Comparison of ENCODE assay signal across 1 cellular context in genomic region chr11:6473481-6474422, GRCh38.
A peak's percentile ranks its signal among the peaks of the same experiment; 100 is the strongest.
TF ChIP-seq lines count a peak whose summit lies in the region.

Gene TRIM3, minus strand, starts transcription at chr11:6473941. Its CDS starts 8,246 bp downstream, at chr11:6465695.

TF ChIP-seq in HEK293, 187 proteins besides CTCF, POLR2A, EP300 and RAD21 (continued from another document):
- peak; percentile 37; the same call in 1 of the 2 replicates for TF ChIP-seq PRDM4 (tag by site-specific recombination; IDR thresholded peaks at IDR 0.05)
- 0 out of 2 replicates have a peak, but pooled peaks have one; percentile 15 for TF ChIP-seq SP2 (tag by site-specific recombination; IDR thresholded peaks at IDR 0.05)
- TF ChIP-seq ZNF571 (tag by site-specific recombination; IDR thresholded peaks at IDR 0.05) = no peak
- peak; percentile 76 for TF ChIP-seq PRDM10 (tag by site-specific recombination; IDR thresholded peaks at IDR 0.05)
- no peak for TF ChIP-seq ZNF423 (tag by site-specific recombination; IDR thresholded peaks at IDR 0.05)
- TF ChIP-seq ZBTB26 (tag by site-specific recombination; optimal IDR thresholded peaks at IDR 0.05) = peak; percentile 47
- TF ChIP-seq ZNF792 (tag by site-specific recombination; IDR thresholded peaks at IDR 0.05) = no peak
- 0 out of 2 replicates have a peak, but pooled peaks have one; percentile 19 for TF ChIP-seq ZBTB8A (tag by site-specific recombination; IDR thresholded peaks at IDR 0.05)
- TF ChIP-seq ZNF843 (tag by site-specific recombination; IDR thresholded peaks at IDR 0.05) = no peak
- peak; percentile 87 for TF ChIP-seq EGR2 (tag by site-specific recombination; IDR thresholded peaks at IDR 0.05; ENCODE audit: low read depth)
- no peak for TF ChIP-seq ZNF449 (tag by site-specific recombination; IDR thresholded peaks at IDR 0.05)
- no peak for TF ChIP-seq ZSCAN23 (tag by site-specific recombination; IDR thresholded peaks at IDR 0.05)
- no peak for TF ChIP-seq SP7 (tag by site-specific recombination; IDR thresholded peaks at IDR 0.05)
- TF ChIP-seq ZSCAN16 (tag by site-specific recombination; IDR thresholded peaks at IDR 0.05) = no peak
- peak; percentile 52 for TF ChIP-seq ZNF335 (tag by site-specific recombination; conservative IDR thresholded peaks at IDR 0.05)
- TF ChIP-seq SCRT2 (tag by site-specific recombination; IDR thresholded peaks at IDR 0.05) = no peak
- TF ChIP-seq BCL11B (tag by site-specific recombination; IDR thresholded peaks at IDR 0.05; ENCODE audit: low read depth) = no peak; the same call in 1 of the 2 replicates
- TF ChIP-seq ZNF513 (tag by site-specific recombination; IDR thresholded peaks at IDR 0.05) = no peak
- peak; percentile 82 for TF ChIP-seq ZNF600 (tag by site-specific recombination; IDR thresholded peaks at IDR 0.05)
- no peak for TF ChIP-seq ZNF768 (tag by site-specific recombination; IDR thresholded peaks at IDR 0.05)
- no peak for TF ChIP-seq ATF2 (tag by site-specific recombination; IDR thresholded peaks at IDR 0.05; ENCODE audit: low read depth)
- TF ChIP-seq ZNF121 (tag by site-specific recombination; IDR thresholded peaks at IDR 0.05) = no peak
- no peak for TF ChIP-seq ZNF530 (tag by site-specific recombination; IDR thresholded peaks at IDR 0.05; ENCODE audit: low read depth)
- no peak for TF ChIP-seq ZNF133 (tag by site-specific recombination; IDR thresholded peaks at IDR 0.05)
- TF ChIP-seq GLI2 (tag by site-specific recombination; IDR thresholded peaks at IDR 0.05; ENCODE audit: borderline replicate concordance, low read depth) = no peak
- no peak for TF ChIP-seq ZNF561 (tag by site-specific recombination; IDR thresholded peaks at IDR 0.05; ENCODE audit: borderline replicate concordance)
- TF ChIP-seq ZNF221 (tag by site-specific recombination; IDR thresholded peaks at IDR 0.05; ENCODE audit: borderline replicate concordance) = no peak
- no peak for TF ChIP-seq ZNF704 (tag by site-specific recombination; IDR thresholded peaks at IDR 0.05)
- TF ChIP-seq ZNF629 (tag by site-specific recombination; IDR thresholded peaks at IDR 0.05) = no peak
- TF ChIP-seq KLF10 (tag by site-specific recombination; IDR thresholded peaks at IDR 0.05) = 0 out of 2 replicates have a peak, but pooled peaks have one; percentile 17
- TF ChIP-seq GLIS2 (tag by site-specific recombination; IDR thresholded peaks at IDR 0.05) = peak; percentile 80
- 0 out of 2 replicates have a peak, but pooled peaks have one; percentile 14 for TF ChIP-seq KLF1 (tag by site-specific recombination; IDR thresholded peaks at IDR 0.05)
- TF ChIP-seq ZSCAN18 (tag by site-specific recombination; IDR thresholded peaks at IDR 0.05) = no peak
- no peak for TF ChIP-seq ZNF623 (tag by site-specific recombination; IDR thresholded peaks at IDR 0.05)
- TF ChIP-seq ZFHX2 (tag by site-specific recombination; conservative IDR thresholded peaks at IDR 0.05) = peak; percentile 89
- no peak for TF ChIP-seq ZNF302 (tag by site-specific recombination; IDR thresholded peaks at IDR 0.05; ENCODE audit: low read depth)
- no peak for TF ChIP-seq ZNF16 (tag by site-specific recombination; IDR thresholded peaks at IDR 0.05; ENCODE audit: low read depth)
- TF ChIP-seq ZNF692 (tag by site-specific recombination; IDR thresholded peaks at IDR 0.05) = no peak
- no peak for TF ChIP-seq ZNF670 (tag by site-specific recombination; IDR thresholded peaks at IDR 0.05; ENCODE audit: low read depth)
- TF ChIP-seq GLIS1 (tag by site-specific recombination; IDR thresholded peaks at IDR 0.05) = peak; percentile 35; the same call in 1 of the 2 replicates
- no peak for TF ChIP-seq ZNF155 (tag by site-specific recombination; IDR thresholded peaks at IDR 0.05)
- no peak for TF ChIP-seq ZNF549 (tag by site-specific recombination; IDR thresholded peaks at IDR 0.05)
- TF ChIP-seq ZBTB1 (tag by site-specific recombination; IDR thresholded peaks at IDR 0.05) = no peak
- TF ChIP-seq ZBTB17 (tag by site-specific recombination; IDR thresholded peaks at IDR 0.05) = peak; percentile 72; the same call in 1 of the 2 replicates
- no peak for TF ChIP-seq ZNF624 (tag by site-specific recombination; IDR thresholded peaks at IDR 0.05)
- no peak; the same call in 1 of the 2 replicates for TF ChIP-seq SP3 (tag by site-specific recombination; IDR thresholded peaks at IDR 0.05)
- no peak for TF ChIP-seq ZNF239 (tag by site-specific recombination; IDR thresholded peaks at IDR 0.05)
- TF ChIP-seq ZNF174 (tag by site-specific recombination; IDR thresholded peaks at IDR 0.05) = no peak
